11 cellular contexts compared by ENCODE assay signal in genomic region chr2:183125659-183126341, GRCh38. TPM values are rescaled to one million over a fixed set of nuclear protein-coding genes. Genes with fewer than 3 reads are reported as not detected.
A peak's percentile ranks its signal among the peaks of the same experiment; 100 is the strongest.
DNase-seq lines count a peak whose midpoint lies in the region; ATAC-seq and TF ChIP-seq lines count a peak whose summit lies in the region.
"Had no signal": no experiment of that assay in that cellular context is flagged by ENCODE, and none has a peak within 500 bp of the region (broad histone marks: within the 10 kb centered on the region; RNA-seq: fewer than 3 reads in every experiment).

No MANE protein-coding gene starts in this region.

- intact Hi-C loops in left ventricle myocardium inferior (cut with micrococcal nuclease) = no loop called here
- intact Hi-C loops in cardiac septum (cut with DNase I) = no loop called here
- intact Hi-C loops in vagina (cut with DNase I) = no loop called here
- intact Hi-C loops in posterior vena cava (cut with DNase I) = no loop called here

- H3K36me3 ChIP-seq in left ventricle myocardium inferior (peaks cover 17% of the 10 kb centered on the region), SU-DHL-6 (ENCODE audit: low read length) (peaks cover 20% of the 10 kb centered on the region; the same call in 1 of the 2 replicates), hepatocyte (replicated peaks; ENCODE audit: insufficient read depth, low read depth) (peaks cover 4% of the 10 kb centered on the region), vagina (peaks cover 0 to 11% of the 10 kb centered on the region in 2 donors)

- ATAC-seq in GM18502 (IDR thresholded peaks at IDR 0.05; ENCODE audit: poor library complexity, unreplicated experiment) = no peak
- ATAC-seq: heart right ventricle had no signal

- no peak overlapping the region for H2AFZ ChIP-seq in SU-DHL-6 (ENCODE audit: low read depth, low read length, severe bottlenecking)
- no peak overlapping the region for H2AFZ ChIP-seq in hepatocyte

- H3K9me2 ChIP-seq in SU-DHL-6 (replicated peaks; ENCODE audit: insufficient read depth, low read length) (no peaks in the 10 kb centered on the region), hepatocyte (replicated peaks; ENCODE audit: insufficient read depth) (no peaks in the 10 kb centered on the region)

- H3K4me2 ChIP-seq in SU-DHL-6 (ENCODE audit: low read depth, low read length, poor library complexity, severe bottlenecking) (peak overlapping the region; percentile 72), hepatocyte (peak overlapping the region; percentile 80)

- no peaks in the 10 kb centered on the region for H3K9me3 ChIP-seq in left ventricle myocardium inferior (replicated peaks)
- H3K9me3 ChIP-seq in SU-DHL-6 (ENCODE audit: insufficient read depth, low read length) = no peaks in the 10 kb centered on the region
- H3K9me3 ChIP-seq in hepatocyte (ENCODE audit: low read depth) = no peaks in the 10 kb centered on the region
- H3K9me3 ChIP-seq in vagina = no peaks in the 10 kb centered on the region
- H3K9me3 ChIP-seq: heart right ventricle had no signal

- WGBS in hepatocyte (ENCODE audit: low lambda C conversion rate, missing lambda C conversion rate) = 81% methylated on average over 11 of the region's 11 CpGs

- no peak for TF ChIP-seq POLR2A in vagina (IDR thresholded peaks at IDR 0.05)

- H3K79me2 ChIP-seq in SU-DHL-6 (ENCODE audit: insufficient read depth, low read length) (peaks cover 64% of the 10 kb centered on the region), hepatocyte (peaks cover 50% of the 10 kb centered on the region)

- H3K9ac ChIP-seq in SU-DHL-6 (ENCODE audit: low read length) = peak overlapping the region; percentile 75

- TF ChIP-seq CTCF in left ventricle myocardium inferior (IDR thresholded peaks at IDR 0.05; ENCODE audit: borderline replicate concordance) (no peak), SU-DHL-6 (IDR thresholded peaks at IDR 0.05; ENCODE audit: insufficient read depth, low read length, poor library complexity, severe bottlenecking) (no peak), hepatocyte (IDR thresholded peaks at IDR 0.05; ENCODE audit: poor library complexity) (no peak), vagina (IDR thresholded peaks at IDR 0.05) (no peak)

- no peak overlapping the region for H3K27ac ChIP-seq in left ventricle myocardium inferior (replicated peaks)
- H3K27ac ChIP-seq in SU-DHL-6 (ENCODE audit: low read depth, low read length) = peak overlapping the region; percentile 87; the same call in 1 of the 2 replicates
- no peak overlapping the region for H3K27ac ChIP-seq in hepatocyte
- H3K27ac ChIP-seq in vagina = no peak overlapping the region

- H3F3A ChIP-seq in SU-DHL-6 (ENCODE audit: insufficient read depth) = no peaks in the 10 kb centered on the region; the same call in 1 of the 2 replicates

- H3K27me3 ChIP-seq in left ventricle myocardium inferior (ENCODE audit: low read depth) = no peaks in the 10 kb centered on the region
- H3K27me3 ChIP-seq in SU-DHL-6 (ENCODE audit: low read length) = no peaks in the 10 kb centered on the region
- H3K27me3 ChIP-seq in hepatocyte = no peaks in the 10 kb centered on the region
- no peaks in the 10 kb centered on the region for H3K27me3 ChIP-seq in vagina
- H3K27me3 ChIP-seq: heart right ventricle had no signal

- H3K4me1 ChIP-seq in left ventricle myocardium inferior (peaks cover 24% of the 10 kb centered on the region), hepatocyte (ENCODE audit: insufficient read depth) (peaks cover 6% of the 10 kb centered on the region), vagina (peaks cover 31% of the 10 kb centered on the region)

- DNase-seq in left ventricle myocardium inferior (no peak), cardiac septum (ENCODE audit: low spot score) (no peak), hepatocyte (ENCODE audit: low spot score) (no peak), vagina (ENCODE audit: extremely low spot score in 2 of 2) (no peak), posterior vena cava (ENCODE audit: low spot score) (no peak), SW 1271 (lab: John Stamatoyannopoulos, UW) (no peak)
- DNase-seq: GDM1, heart right ventricle, WERI-Rb-1 had no signal

- peaks cover 6% of the 10 kb centered on the region; the same call in 1 of the 2 replicates for H4K20me1 ChIP-seq in SU-DHL-6 (ENCODE audit: low read depth, low read length)
- H4K20me1 ChIP-seq in hepatocyte (ENCODE audit: insufficient read depth, poor library complexity, severe bottlenecking) = no peaks in the 10 kb centered on the region

- H3K4me3 ChIP-seq in left ventricle myocardium inferior = peak overlapping the region; percentile 87
- peak overlapping the region; percentile 75 for H3K4me3 ChIP-seq in SU-DHL-6 (ENCODE audit: insufficient read depth, low read length, poor library complexity, severe bottlenecking)
- peak overlapping the region; percentile 47 for H3K4me3 ChIP-seq in hepatocyte
- H3K4me3 ChIP-seq in vagina = peak overlapping the region; percentile 74 to 87

RNA-seq across cellular contexts. Expression of gene NUP35, which starts 1.6 kb away (rescaled TPM):
- total RNA-seq in left ventricle myocardium inferior (7.9 TPM), cardiac septum (7.0 TPM), hepatocyte (20.0 and 22.6 TPM in 2 replicates), vagina (18.4 TPM), posterior vena cava (10 to 100 TPM in 1 of 2 donors, 1 to 10 TPM in 1; 9.8 to 11.7 TPM)
- 14.4 and 15.7 TPM in 2 replicates for polyA plus RNA-seq in hepatocyte

RNA-seq across cellular contexts. Expression of gene DUSP19, which starts 47.3 kb away (rescaled TPM):
- total RNA-seq in left ventricle myocardium inferior (11.4 TPM), cardiac septum (8.6 TPM), hepatocyte (3.3 and 4.7 TPM in 2 replicates), vagina (1.7 TPM), posterior vena cava (1 to 10 TPM; 5.7 to 9.1 TPM)
- 1.1 and 1.2 TPM in 2 replicates for polyA plus RNA-seq in hepatocyte
